Comparison of ENCODE assay signal across 14 cellular contexts in genomic region chr1:169797281-169797680, GRCh38. TPM values are rescaled to one million over a fixed set of nuclear protein-coding genes. Genes with fewer than 3 reads are reported as not detected.
DNase-seq lines count a peak whose midpoint lies in the region; ATAC-seq and TF ChIP-seq lines count a peak whose summit lies in the region.
"Had no signal": no experiment of that assay in that cellular context is flagged by ENCODE, and none has a peak within 500 bp of the region (broad histone marks: within the 10 kb centered on the region; RNA-seq: fewer than 3 reads in every experiment).

No MANE protein-coding gene starts in this region.

- no peak for DNase-seq in activated CD8-positive, alpha-beta memory T cell treated with anti-CD3 and anti-CD28 coated beads, Interleukin-2, amount 10 ng/mL, durations not matched to agents 7 days and 5 days
- no peak for DNase-seq in activated CD8-positive, alpha-beta memory T cell treated with anti-CD3 and anti-CD28 coated beads, Interleukin-2, amount 50 U/mL, for 4 hours
- DNase-seq in OCI-LY7 (ENCODE audit: low spot score) (no peak), DMS153 (lab: John Stamatoyannopoulos, UW) (no peak)
- DNase-seq: BE2C; CD8-positive, alpha-beta T cell; COR-L47; H7 had no signal

- H3K27me3 ChIP-seq in Loucy (ENCODE audit: insufficient read depth, low read length, poor library complexity, severe bottlenecking): no peaks in the 10 kb centered on the region
- H3K27me3 ChIP-seq: BE2C had no signal

- H4K20me1 ChIP-seq in Loucy (ENCODE audit: insufficient read depth, low read length, poor library complexity, severe bottlenecking) (no peaks in the 10 kb centered on the region), OCI-LY7 (ENCODE audit: insufficient read depth, low read length) (no peaks in the 10 kb centered on the region)

- CTCF ChIA-PET in activated CD8-positive, alpha-beta memory T cell treated with anti-CD3 and anti-CD28 coated beads, Interleukin-2, amount 10 ng/mL, durations not matched to agents 7 days and 5 days (lab: Charles Lee): interaction anchor here (0.8 kb wide), 1 partner anchor 85 kb away, joined by 3 read pairs; no protein-coding TSS in a partner anchor
- CTCF ChIA-PET in OCI-LY7 (lab: Charles Lee; ENCODE audit: unreplicated experiment): no interaction called here

- H2AFZ ChIP-seq in Loucy (ENCODE audit: low read length) (no peak overlapping the region), OCI-LY7 (ENCODE audit: low read length) (no peak overlapping the region)
- H2AFZ ChIP-seq: GM23338 had no signal

- peaks cover 47% of the 10 kb centered on the region for H3K36me3 Mint-ChIP-seq in activated CD8-positive, alpha-beta memory T cell treated with anti-CD3 and anti-CD28 coated beads, Interleukin-2, amount 10 ng/mL, durations not matched to agents 7 days and 5 days
- H3K36me3 Mint-ChIP-seq in nephron (ENCODE audit: low read depth): peaks cover 9% of the 10 kb centered on the region

- ATAC-seq in activated CD8-positive, alpha-beta memory T cell treated with anti-CD3 and anti-CD28 coated beads, Interleukin-2, amount 10 ng/mL, durations not matched to agents 7 days and 5 days: no peak
- ATAC-seq in GM21786 (IDR thresholded peaks at IDR 0.05; ENCODE audit: unreplicated experiment): no peak
- ATAC-seq: A549; CD8-positive, alpha-beta T cell; GM23338 had no signal

- H3K9me3 ChIP-seq in Loucy (ENCODE audit: insufficient read depth, low read depth, low read length) (no peaks in the 10 kb centered on the region), OCI-LY7 (ENCODE audit: low read length) (no peaks in the 10 kb centered on the region)
- H3K9me3 ChIP-seq: A549, BE2C had no signal

- H3K4me3 Mint-ChIP-seq in activated CD8-positive, alpha-beta memory T cell treated with anti-CD3 and anti-CD28 coated beads, Interleukin-2, amount 10 ng/mL, durations not matched to agents 7 days and 5 days: no peak overlapping the region
- peak overlapping the region; percentile 43 to 51 (median 50) for H3K4me3 Mint-ChIP-seq in nephron

- POLR2A ChIA-PET in OCI-LY7 (lab: Charles Lee): interaction anchor here (0.5 to 4.3 kb wide), 5 partner anchors 37 to 116 kb away, joined by 3 to 24 read pairs (median 3); partner anchors contain the start of gene SCYL3

- H3K4me1 Mint-ChIP-seq in activated CD8-positive, alpha-beta memory T cell treated with anti-CD3 and anti-CD28 coated beads, Interleukin-2, amount 10 ng/mL, durations not matched to agents 7 days and 5 days: peaks cover 60% of the 10 kb centered on the region
- H3K4me1 Mint-ChIP-seq in nephron: peaks cover 35% of the 10 kb centered on the region

- 0 out of 2 replicates have a peak, but pooled peaks cover 2% of the 10 kb centered on the region for H3K36me3 ChIP-seq in Loucy (ENCODE audit: insufficient read depth, low read length)
- peaks cover 57% of the 10 kb centered on the region for H3K36me3 ChIP-seq in OCI-LY7 (ENCODE audit: insufficient read depth, low read length)

- peak overlapping the region; percentile 92 for H3K4me3 ChIP-seq in Loucy (ENCODE audit: low read length, poor library complexity, severe bottlenecking)
- peak overlapping the region; percentile 85 for H3K4me3 ChIP-seq in OCI-LY7 (ENCODE audit: low read depth, low read length, poor library complexity, severe bottlenecking)
- H3K4me3 ChIP-seq: A549, GM23338 had no signal

- H3K79me2 ChIP-seq in Loucy (ENCODE audit: insufficient read depth, low read length): peaks cover 96% of the 10 kb centered on the region
- H3K79me2 ChIP-seq in OCI-LY7 (ENCODE audit: insufficient read depth, low read depth, low read length): peaks cover 85% of the 10 kb centered on the region

- no peaks in the 10 kb centered on the region for H3F3A ChIP-seq in Loucy (ENCODE audit: low read depth)

- H3K27me3 Mint-ChIP-seq in activated CD8-positive, alpha-beta memory T cell treated with anti-CD3 and anti-CD28 coated beads, Interleukin-2, amount 10 ng/mL, durations not matched to agents 7 days and 5 days: no peaks in the 10 kb centered on the region
- H3K27me3 Mint-ChIP-seq in nephron (ENCODE audit: low read depth): no peaks in the 10 kb centered on the region

- H3K9me2 ChIP-seq in Loucy (replicated peaks; ENCODE audit: low read depth, low read length): no peaks in the 10 kb centered on the region
- no peaks in the 10 kb centered on the region for H3K9me2 ChIP-seq in OCI-LY7 (ENCODE audit: insufficient read depth, low read length)

- H3K27ac Mint-ChIP-seq in activated CD8-positive, alpha-beta memory T cell treated with anti-CD3 and anti-CD28 coated beads, Interleukin-2, amount 10 ng/mL, durations not matched to agents 7 days and 5 days: peak overlapping the region; percentile 55
- H3K27ac Mint-ChIP-seq in nephron: no peak overlapping the region
- H3K27ac Mint-ChIP-seq: CD8-positive, alpha-beta T cell had no signal

- no peak overlapping the region for H3K27ac ChIP-seq in OCI-LY7 (ENCODE audit: low read depth, low read length, poor library complexity, severe bottlenecking)
- H3K27ac ChIP-seq: A549, C4-2B had no signal

- BruUV-seq in OCI-LY7 (replicated peaks; lab: Mats Ljungman, UMichigan): no TSS peak

- intact Hi-C loops in OCI-LY7 (cut with micrococcal nuclease; ENCODE audit: unreplicated experiment): loop anchor here (5.0 to 10.0 kb wide), 3 partner anchors 115 to 738 kb away; partner anchors contain the start of genes BLZF1, GORAB and NME7

- no peaks in the 10 kb centered on the region for H3K9me3 Mint-ChIP-seq in activated CD8-positive, alpha-beta memory T cell treated with anti-CD3 and anti-CD28 coated beads, Interleukin-2, amount 10 ng/mL, durations not matched to agents 7 days and 5 days (ENCODE audit: low read depth)
- no peaks in the 10 kb centered on the region for H3K9me3 Mint-ChIP-seq in nephron
- H3K9me3 Mint-ChIP-seq: CD8-positive, alpha-beta T cell; GM23338 had no signal

- H3K4me1 ChIP-seq in Loucy (ENCODE audit: insufficient read depth, low read length, poor library complexity, severe bottlenecking) (peaks cover 75% of the 10 kb centered on the region), OCI-LY7 (ENCODE audit: insufficient read depth, low read length, poor library complexity, severe bottlenecking) (peaks cover 69% of the 10 kb centered on the region)
- H3K4me1 ChIP-seq: BE2C had no signal

- H3K9ac ChIP-seq in Loucy (ENCODE audit: low read depth, low read length, poor library complexity, severe bottlenecking): peak overlapping the region; percentile 93

- no peak for TF ChIP-seq CTCF in Loucy (conservative IDR thresholded peaks at IDR 0.05; ENCODE audit: low read length)
- TF ChIP-seq CTCF in OCI-LY7 (conservative IDR thresholded peaks at IDR 0.05; ENCODE audit: low read length): no peak
- TF ChIP-seq CTCF in nephron (IDR thresholded peaks at IDR 0.05; ENCODE audit: unreplicated experiment in 3 of 3): no peak

- H3K4me2 ChIP-seq in Loucy (ENCODE audit: low read depth, low read length, poor library complexity, severe bottlenecking): peak overlapping the region; percentile 80
- H3K4me2 ChIP-seq in OCI-LY7 (ENCODE audit: low read length): peak overlapping the region; percentile 78
- H3K4me2 ChIP-seq: A549 had no signal

RNA-seq across cellular contexts. Expression of gene METTL18, which starts 2.6 kb away (rescaled TPM):
- 10 to 100 TPM; 10.9 to 12.6 TPM for total RNA-seq in activated CD8-positive, alpha-beta memory T cell treated with anti-CD3 and anti-CD28 coated beads, Interleukin-2, amount 10 ng/mL, durations not matched to agents 7 days and 5 days
- 10.6 and 12.6 TPM in 2 replicates for total RNA-seq in OCI-LY7 (2014; rRNA removed; shearing (Covaris generic))
- total RNA-seq in OCI-LY7 (2022): 8.1 and 8.7 TPM in 2 replicates
